In the genomic region with DNA sequence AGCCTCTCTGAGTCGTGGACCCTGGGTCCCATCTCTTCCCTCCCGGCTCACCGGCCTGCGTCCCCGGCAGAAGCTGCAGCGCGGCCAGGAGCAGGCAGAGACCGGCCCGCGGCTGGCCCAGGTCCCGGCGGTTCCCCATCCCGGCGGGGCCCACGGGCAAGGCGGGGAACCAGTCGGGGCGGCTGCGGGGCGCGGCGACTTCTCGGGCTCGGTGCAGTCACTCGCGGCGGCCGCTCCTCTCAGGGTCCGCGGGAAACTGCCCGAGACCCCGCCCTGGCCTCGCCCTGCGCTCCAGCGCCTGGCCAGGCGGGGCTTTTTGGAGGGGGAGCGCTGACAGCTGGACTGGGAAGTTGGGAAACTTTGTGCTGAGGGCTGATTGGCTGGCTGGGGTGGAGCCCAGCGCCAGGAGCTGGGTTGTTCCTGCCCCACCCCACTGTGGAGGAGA, we compare ENCODE assay signal across 9 cellular contexts. TPM values are rescaled to one million over a fixed set of nuclear protein-coding genes. Genes with fewer than 3 reads are reported as not detected.
DNase-seq lines count a peak whose midpoint lies in the region; ATAC-seq, FAIRE-seq and TF ChIP-seq lines count a peak whose summit lies in the region.
"Had no signal": no experiment of that assay in that cellular context is flagged by ENCODE, and none has a peak within 500 bp of the region (broad histone marks: within the 10 kb centered on the region; RNA-seq: fewer than 3 reads in every experiment).

A gene (minus strand): TSS at position 258 of the 445 bp plus-strand sequence. CDS start 119 bp downstream, at position 139.

- H3K23ac ChIP-seq in H9 (ENCODE audit: insufficient read length, low read depth, low read length), result no peak within 1 kb of the TSS

- no peak within 1 kb of the TSS for H3T11ph ChIP-seq in H9 (ENCODE audit: low read length)

- H4K20me1 ChIP-seq in H9 (ENCODE audit: control insufficient read depth, insufficient read depth, insufficient read length), result no peaks in the 10 kb centered on the region

- H3K56ac ChIP-seq in H9 (ENCODE audit: insufficient read length, low read depth, low read length), result no peak within 1 kb of the TSS

- H2BK20ac ChIP-seq in H9 (ENCODE audit: low read depth, low read length, poor library complexity, severe bottlenecking), result no peak within 1 kb of the TSS

- H3K27ac Mint-ChIP-seq in H9, result no peak within 1 kb of the TSS; a peak in 1 of 7 replicates
- peak within 1 kb of the TSS; percentile 19 for H3K27ac Mint-ChIP-seq in chondrocyte (ENCODE audit: unreplicated experiment)

- H3K79me1 ChIP-seq in H9 (ENCODE audit: insufficient read depth, low read depth, low read length, poor library complexity, severe bottlenecking), result no peaks in the 10 kb centered on the region

- H3K4me1 ChIP-seq in H9 (ENCODE audit: insufficient read depth, low read length) (peaks cover 5% of the 10 kb centered on the region; the same call in 1 of the 2 replicates), kidney (ENCODE audit: control insufficient read depth in 1 of 2, insufficient read depth in 1 of 2, low read depth in 1 of 2, low read length in 2 of 2) (peaks cover 0 to 5% of the 10 kb centered on the region in 2 donors)

- H2AK5ac ChIP-seq in H9 (ENCODE audit: insufficient read length, low read length), result no peak within 1 kb of the TSS

- H3K4me2 ChIP-seq in H9 (ENCODE audit: insufficient read depth, insufficient read length, low read length), result peak within 1 kb of the TSS; percentile 69
- H3K4me2 ChIP-seq: KMS-11 had no signal

- H4K91ac ChIP-seq in H9 (ENCODE audit: insufficient read length, low read depth, low read length), result no peak within 1 kb of the TSS

- no peak within 1 kb of the TSS for H2BK15ac ChIP-seq in H9 (ENCODE audit: low read depth, low read length)

- no peak within 1 kb of the TSS for H2BK12ac ChIP-seq in H9 (ENCODE audit: insufficient read length, low read depth, low read length)

- H4K5ac ChIP-seq in H9 (ENCODE audit: insufficient read length, low read depth, low read length), result no peak within 1 kb of the TSS

- H2BK120ac ChIP-seq in H9 (ENCODE audit: low read depth, low read length, poor library complexity, severe bottlenecking), result no peak within 1 kb of the TSS

- no peaks in the 10 kb centered on the region for H3K23me2 ChIP-seq in H9 (ENCODE audit: insufficient read length, low read depth, low read length, poor library complexity, severe bottlenecking)

- no peak within 1 kb of the TSS for H2BK5ac ChIP-seq in H9 (ENCODE audit: insufficient read length, low read length)

- ATAC-seq in GM21447 (IDR thresholded peaks at IDR 0.05; ENCODE audit: unreplicated experiment), result no peak

- H3K9ac ChIP-seq in H9 (ENCODE audit: extremely low read depth, insufficient read length, low read length) (no peak within 1 kb of the TSS), kidney (ENCODE audit: low read length in 2 of 2) (no peak within 1 kb of the TSS)
- H3K9ac ChIP-seq: KMS-11 had no signal

- TF ChIP-seq CTCF in H9 (conservative IDR thresholded peaks at IDR 0.05) (no peak), chondrocyte (IDR thresholded peaks at IDR 0.05) (no peak), kidney (IDR thresholded peaks at IDR 0.05; ENCODE audit: borderline replicate concordance, extremely low read depth, insufficient read depth) (no peak), subcutaneous adipose tissue (IDR thresholded peaks at IDR 0.05; ENCODE audit: low read depth) (no peak)

- H3K79me2 ChIP-seq in H9 (ENCODE audit: insufficient read depth, low read length), result no peaks in the 10 kb centered on the region

- peaks cover 17 to 26% of the 10 kb centered on the region in 2 experiments for H3K4me1 Mint-ChIP-seq in H9
- peaks cover 40% of the 10 kb centered on the region for H3K4me1 Mint-ChIP-seq in chondrocyte (ENCODE audit: low read depth)

- no peak within 1 kb of the TSS for H2AFZ ChIP-seq in H9 (ENCODE audit: low read length)

- H3K14ac ChIP-seq in H9 (ENCODE audit: insufficient read depth, low read length), result no peak within 1 kb of the TSS

- peaks cover 4% of the 10 kb centered on the region for H3K27me3 ChIP-seq in H9 (ENCODE audit: insufficient read depth, low read length)

- no peak within 1 kb of the TSS for H3K4ac ChIP-seq in H9 (ENCODE audit: low read depth, low read length)

- FAIRE-seq in kidney (lab: Jason Lieb, UNC), result no peak

- H3K27me3 Mint-ChIP-seq in H9 (ENCODE audit: low read depth) (peaks cover 77% of the 10 kb centered on the region), chondrocyte (ENCODE audit: low read depth) (peaks cover 22% of the 10 kb centered on the region)

- intact Hi-C loops in kidney (cut with DNase I), result no loop called here

- no peak within 1 kb of the TSS for H3K18ac ChIP-seq in H9 (ENCODE audit: insufficient read length, low read depth, low read length)

- WGBS in H9 (ENCODE audit: extremely low coverage, insufficient read length, low lambda C conversion rate), result no CpG with 5 or more reads among the region's 38 CpGs

- H3K9me3 ChIP-seq in H9 (ENCODE audit: control insufficient read depth, low read depth, low read length), result no peaks in the 10 kb centered on the region
- no peaks in the 10 kb centered on the region for H3K9me3 ChIP-seq in kidney (ENCODE audit: control insufficient read depth in 1 of 2, low read length in 2 of 2)

- DNase-seq in H9, result peak; percentile 59
- DNase-seq in chondrocyte (ENCODE audit: low spot score), result no peak
- peak; percentile 86 for DNase-seq in kidney
- no peak for DNase-seq in NCI-H2081 treated with DMSO at 0.1 percent for 48 hours (lab: John Stamatoyannopoulos, UW)
- DNase-seq in amniotic stem cell (lab: John Stamatoyannopoulos, UW), result no peak
- no peak for DNase-seq in MV-4-11 (lab: John Stamatoyannopoulos, UW)

- H3K9me3 Mint-ChIP-seq in H9 (peaks cover 1 to 2% of the 10 kb centered on the region in 2 experiments; a peak in 2 of 5 replicates), chondrocyte (ENCODE audit: low read depth) (no peaks in the 10 kb centered on the region)

- H3K36me3 Mint-ChIP-seq in H9 (ENCODE audit: insufficient read depth in 1 of 3, low read depth in 3 of 3) (no peaks in the 10 kb centered on the region; a peak in 1 of 7 replicates), chondrocyte (ENCODE audit: low read depth) (peaks cover 2% of the 10 kb centered on the region)

- H3K4me3 Mint-ChIP-seq in H9 (peak within 1 kb of the TSS; percentile 52 to 79), chondrocyte (ENCODE audit: unreplicated experiment) (peak within 1 kb of the TSS; percentile 81)

- H3K36me3 ChIP-seq in kidney (ENCODE audit: control insufficient read depth in 1 of 2, insufficient read depth in 2 of 2, low read length in 2 of 2), result no peaks in the 10 kb centered on the region

- H4K8ac ChIP-seq in H9 (replicated peaks; ENCODE audit: insufficient read length, low read depth, low read length), result no peak within 1 kb of the TSS

- H3K27ac ChIP-seq in H9 (ENCODE audit: insufficient read length, low read depth, low read length), result no peak within 1 kb of the TSS
- H3K27ac ChIP-seq in kidney (ENCODE audit: low read depth in 2 of 2, low read length in 2 of 2), result no peak within 1 kb of the TSS
- H3K27ac ChIP-seq: KMS-11 had no signal

- peak within 1 kb of the TSS; percentile 42 to 55 for H3K4me3 ChIP-seq in kidney (ENCODE audit: low read length in 2 of 2)

RNA-seq across cellular contexts. Expression of the gene that starts here (rescaled TPM):
- total RNA-seq in H9 (2021), result 0.70 and 0.72 TPM in 2 replicates
- 24.8 to 65.9 TPM (median 63.6 TPM) in 3 replicates for total RNA-seq in chondrocyte
- total RNA-seq in kidney, result 5.1 TPM
- 0.97 TPM for polyA plus RNA-seq in kidney (ENCODE audit: insufficient read depth, low read depth, low replicate concordance)
- 10 to 100 TPM; 18.8 to 79.1 (median 35.0) TPM for total RNA-seq in subcutaneous adipose tissue

Comparison
In these comparisons a context has a peak if more than half of its experiments do, and no peak if none do; other contexts are left out.
1. Peak in DNase-seq and H3K4me2 ChIP-seq in H9; RNA of the gene not detected or under 1 TPM.